Comparison of ENCODE assay signal across 8 cellular contexts in genomic region chr5:151224372-151224771, GRCh38. TPM values are rescaled to one million over a fixed set of nuclear protein-coding genes. Genes with fewer than 3 reads are reported as not detected.
DNase-seq lines count a peak whose midpoint lies in the region; TF ChIP-seq lines count a peak whose summit lies in the region.

No MANE protein-coding gene starts in this region.

- DNase-seq in activated CD4-positive, alpha-beta T cell treated with anti-CD3 and anti-CD28 coated beads, Interleukin-2, amount 10 ng/mL, durations not matched to agents 7 days and 5 days, result no peak
- no peak for DNase-seq in activated CD4-positive, alpha-beta T cell treated with anti-CD3 and anti-CD28 coated beads for 1 hour
- DNase-seq in MV-4-11 (lab: John Stamatoyannopoulos, UW), result peak; percentile 47
- no peak for DNase-seq in stomach
- DNase-seq in stimulated activated CD4-positive, alpha-beta T cell treated with anti-CD3 and anti-CD28 coated beads, Interleukin-1b, Interleukin-23, amount 100 ng/mL, for 48 hours, result no peak
- DNase-seq in NCI-H1105 treated with DMSO at 0.1 percent for 48 hours (lab: John Stamatoyannopoulos, UW), result no peak
- no peak for DNase-seq in AML-193 (lab: John Stamatoyannopoulos, UW)

- H3K27ac Mint-ChIP-seq in activated CD4-positive, alpha-beta T cell treated with anti-CD3 and anti-CD28 coated beads, Interleukin-2, amount 10 ng/mL, durations not matched to agents 7 days and 5 days, result peak overlapping the region; percentile 88

- peaks cover 3% of the 10 kb centered on the region for H3K9me3 Mint-ChIP-seq in activated CD4-positive, alpha-beta T cell treated with anti-CD3 and anti-CD28 coated beads, Interleukin-2, amount 10 ng/mL, durations not matched to agents 7 days and 5 days

- H3K4me3 Mint-ChIP-seq in activated CD4-positive, alpha-beta T cell treated with anti-CD3 and anti-CD28 coated beads, Interleukin-2, amount 10 ng/mL, durations not matched to agents 7 days and 5 days, result peak overlapping the region; percentile 82

- CTCF ChIA-PET in activated CD4-positive, alpha-beta T cell treated with anti-CD3 and anti-CD28 coated beads, Interleukin-2, amount 10 ng/mL, durations not matched to agents 7 days and 5 days (lab: Charles Lee), result interaction anchor here (0.7 to 3.1 kb wide), 8 partner anchors 8 to 60 kb away, joined by 3 to 25 read pairs (median 8); no protein-coding TSS in a partner anchor

- H3K27me3 Mint-ChIP-seq in activated CD4-positive, alpha-beta T cell treated with anti-CD3 and anti-CD28 coated beads, Interleukin-2, amount 10 ng/mL, durations not matched to agents 7 days and 5 days, result no peaks in the 10 kb centered on the region

- H3K27me3 ChIP-seq in esophagus (ENCODE audit: control insufficient read depth in 1 of 2, insufficient read depth in 2 of 2, low read length in 2 of 2) (no peaks in the 10 kb centered on the region), stomach (no peaks in the 10 kb centered on the region)

- H3K4me1 ChIP-seq in esophagus (ENCODE audit: control insufficient read depth in 2 of 2, insufficient read depth in 2 of 2, low read length in 1 of 2) (peaks cover 4 to 18% of the 10 kb centered on the region in 2 donors), stomach (peaks cover 20 to 48% (median 39%) of the 10 kb centered on the region in 4 donors)

- H3K27ac ChIP-seq in esophagus (ENCODE audit: low read depth in 2 of 2, low read length in 1 of 2) (peak overlapping the region; percentile 58 to 86), stomach (peak overlapping the region in 4 of 5 donors; percentile 80 to 94 (median 90))

- WGBS in esophagus, 2 donors, result 84 to 85% methylated on average over 6 of the region's 6 CpGs
- WGBS in stomach, 5 donors, result 74 to 89% (median 85%) methylated on average over 6 of the region's 6 CpGs

- TF ChIP-seq POLR2A in stomach (IDR thresholded peaks at IDR 0.05), result no peak

- H3K4me3 ChIP-seq in esophagus (ENCODE audit: low read depth in 1 of 2, low read length in 2 of 2), result peak overlapping the region in 1 of 2 donors; percentile 92
- peak overlapping the region; percentile 73 to 95 (median 82) for H3K4me3 ChIP-seq in stomach

- intact Hi-C loops in stomach (cut with DNase I; ENCODE audit: low total_unique reads), result no loop called here

- no peak for TF ChIP-seq CTCF in stomach (IDR thresholded peaks at IDR 0.05)

- H3K4me1 Mint-ChIP-seq in activated CD4-positive, alpha-beta T cell treated with anti-CD3 and anti-CD28 coated beads, Interleukin-2, amount 10 ng/mL, durations not matched to agents 7 days and 5 days, result peaks cover 45% of the 10 kb centered on the region

- peaks cover 32% of the 10 kb centered on the region for H3K36me3 Mint-ChIP-seq in activated CD4-positive, alpha-beta T cell treated with anti-CD3 and anti-CD28 coated beads, Interleukin-2, amount 10 ng/mL, durations not matched to agents 7 days and 5 days (ENCODE audit: low read depth)

- no peak for TF ChIP-seq EP300 in stomach (IDR thresholded peaks at IDR 0.05)

- H3K9me3 ChIP-seq in esophagus (ENCODE audit: control insufficient read depth in 2 of 2, insufficient read depth in 1 of 2, low read depth in 1 of 2, low read length in 1 of 2), result no peaks in the 10 kb centered on the region
- H3K9me3 ChIP-seq in stomach, result no peaks in the 10 kb centered on the region

- POLR2A ChIA-PET in activated CD4-positive, alpha-beta T cell treated with anti-CD3 and anti-CD28 coated beads, Interleukin-2, amount 10 ng/mL, durations not matched to agents 7 days and 5 days (lab: Charles Lee), result interaction anchor here (0.6 to 2.9 kb wide), 4 partner anchors 11 to 28 kb away, joined by 3 to 12 read pairs (median 6); partner anchors contain the start of gene GM2A

- H3K36me3 ChIP-seq in esophagus (ENCODE audit: control insufficient read depth in 2 of 2, insufficient read depth in 2 of 2, low read length in 1 of 2) (no peaks in the 10 kb centered on the region), stomach (no peaks in the 10 kb centered on the region)

RNA-seq across cellular contexts. Expression of gene CCDC69, which starts 0.5 kb away (rescaled TPM):
- 10 to 100 TPM; 79.4 to 84.1 TPM for total RNA-seq in activated CD4-positive, alpha-beta T cell treated with anti-CD3 and anti-CD28 coated beads, Interleukin-2, amount 10 ng/mL, durations not matched to agents 7 days and 5 days
- polyA plus RNA-seq in esophagus, result 10 to 100 TPM; 24.2 to 32.4 TPM
- total RNA-seq in stomach, result 100 to 1,000 TPM in 1 of 5 donors, 10 to 100 TPM in 3, 1 to 10 TPM in 1; 5.5 to 173 (median 36.2) TPM
- 10 to 100 TPM; 24.9 to 33.4 (median 28.6) TPM for polyA plus RNA-seq in stomach

RNA-seq across cellular contexts. Expression of gene GM2A, which starts 28.6 kb away (rescaled TPM):
- total RNA-seq in activated CD4-positive, alpha-beta T cell treated with anti-CD3 and anti-CD28 coated beads, Interleukin-2, amount 10 ng/mL, durations not matched to agents 7 days and 5 days, result 10 to 100 TPM; 15.9 to 19.5 TPM
- 10 to 100 TPM; 43.4 to 80.7 TPM for polyA plus RNA-seq in esophagus
- 10 to 100 TPM in 4 of 5 donors, 1 to 10 TPM in 1; 3.5 to 57.2 (median 21.4) TPM for total RNA-seq in stomach
- polyA plus RNA-seq in stomach, result 10 to 100 TPM in 1 of 3 donors, 1 to 10 TPM in 2; 3.2 to 27.7 (median 9.2) TPM
